25 cellular contexts compared by ENCODE assay signal in the genomic region with DNA sequence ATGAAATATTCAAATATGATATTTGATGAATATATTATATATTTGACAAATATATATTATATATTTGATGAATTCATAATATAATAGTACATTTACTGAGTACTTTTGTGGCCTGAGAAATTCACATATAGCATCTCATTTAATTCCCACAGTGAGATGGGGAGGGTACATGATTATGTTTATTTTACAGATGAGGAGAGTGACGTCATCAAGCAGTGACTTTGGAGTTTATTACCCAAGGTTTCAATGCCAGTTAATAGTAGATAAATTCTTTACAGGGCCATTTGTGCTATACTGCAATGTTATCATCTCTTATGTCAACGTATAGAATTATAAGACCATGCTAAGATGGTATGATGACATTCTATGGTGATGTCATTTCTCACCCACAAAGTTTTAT.
DNase-seq lines count a peak whose midpoint lies in the region; ATAC-seq, FAIRE-seq and TF ChIP-seq lines count a peak whose summit lies in the region.
"Had no signal": no experiment of that assay in that cellular context is flagged by ENCODE, and none has a peak within 500 bp of the region (broad histone marks: within the 10 kb centered on the region; RNA-seq: fewer than 3 reads in every experiment).

No MANE protein-coding gene starts in this region.

- DNase-seq in HepG2 (ENCODE audit: low spot score) (no peak), right lobe of liver (no peak), GM12878 (ENCODE audit: low read depth, low spot score) (no peak), sigmoid colon (no peak), SHP77 (lab: John Stamatoyannopoulos, UW) (no peak), NCI-H1694 (lab: John Stamatoyannopoulos, UW) (no peak)
- DNase-seq: 8988T; ACHN; AML-193; BE2C; CD4-positive, alpha-beta T cell; CD8-positive, alpha-beta memory T cell; DMS 273 treated with DMSO at 0.1 percent for 48 hours; DMS79; EL; GDM1; H9; HFFc6 had no signal

- BruUV-seq in HepG2 (replicated peaks; lab: Mats Ljungman, UMichigan) (no TSS peak), GM12878 (replicated peaks; lab: Mats Ljungman, UMichigan) (no TSS peak)

- TF ChIP-seq CTCF in HepG2 (CRISPR knock-in tag; IDR thresholded peaks at IDR 0.05) (no peak), right lobe of liver (IDR thresholded peaks at IDR 0.05) (no peak), GM12878 (IDR thresholded peaks at IDR 0.05 in 2 of 3, conservative IDR thresholded peaks at IDR 0.05 in 1 of 3; ENCODE audit: control insufficient read depth in 2 of 3, extremely low read depth in 1 of 3, insufficient read depth in 1 of 3, low read depth in 3 of 3, low read length in 3 of 3) (no peak), sigmoid colon (IDR thresholded peaks at IDR 0.05) (no peak)

- POLR2A ChIA-PET in HepG2 (lab: Yijun Ruan, JAX) (no interaction called here), GM12878 (lab: Charles Lee) (no interaction called here)

- H3K9me3 ChIP-seq in HepG2 (ENCODE audit: low read length) (no peaks in the 10 kb centered on the region), right lobe of liver (no peaks in the 10 kb centered on the region), GM12878 (replicated peaks; ENCODE audit: control insufficient read depth, insufficient read depth, low read length) (no peaks in the 10 kb centered on the region), sigmoid colon (no peaks in the 10 kb centered on the region)
- H3K9me3 ChIP-seq: A549; BE2C; BLaER1 treated with 17β-estradiol and CSF1 and Interleukin-3, amounts not matched to agents 10 nM and 100 nM had no signal

- no peaks in the 10 kb centered on the region for H4K20me1 ChIP-seq in HepG2 (ENCODE audit: insufficient read depth, low read length)
- no peaks in the 10 kb centered on the region for H4K20me1 ChIP-seq in GM12878 (ENCODE audit: control insufficient read depth, insufficient read depth)
- H4K20me1 ChIP-seq: BLaER1 treated with 17β-estradiol and CSF1 and Interleukin-3, amounts not matched to agents 10 nM and 100 nM had no signal

- 21% methylated on average over 2 of the region's 2 CpGs for WGBS in HepG2 (ENCODE audit: low lambda C conversion rate)
- WGBS in right lobe of liver (ENCODE audit: insufficient coverage, low coverage, low lambda C conversion rate, missing lambda C conversion rate), result 58% methylated on average over 2 of the region's 2 CpGs
- 68% methylated on average over 2 of the region's 2 CpGs for WGBS in GM12878 (ENCODE audit: insufficient coverage, insufficient replicate concordance, low lambda C conversion rate, missing lambda C conversion rate)
- WGBS in sigmoid colon, 2 donors, result 64 to 76% methylated on average over 2 of the region's 2 CpGs

- H3K4me2 ChIP-seq in HepG2 (ENCODE audit: low read depth, low read length) (no peak overlapping the region), GM12878 (ENCODE audit: control insufficient read depth, insufficient read depth) (no peak overlapping the region)
- H3K4me2 ChIP-seq: A549, GM23338 had no signal

- no peak for ATAC-seq in HepG2
- no peak for ATAC-seq in right lobe of liver
- no peak for ATAC-seq in GM12878
- ATAC-seq: A549, GM23338, HCT116 had no signal

- H3K4me1 ChIP-seq in HepG2 (ENCODE audit: insufficient read depth, low read length) (no peaks in the 10 kb centered on the region), right lobe of liver (no peaks in the 10 kb centered on the region), GM12878 (ENCODE audit: control insufficient read depth, insufficient read depth, low read length) (no peaks in the 10 kb centered on the region), sigmoid colon (peaks cover 0 to 38% (median 31%) of the 10 kb centered on the region in 4 donors)
- H3K4me1 ChIP-seq: A549, BE2C had no signal

- no peaks in the 10 kb centered on the region for H3K36me3 ChIP-seq in HepG2 (replicated peaks in 1 of 2; ENCODE audit: control insufficient read depth in 1 of 2, insufficient read depth in 2 of 2, low read length in 2 of 2)
- H3K36me3 ChIP-seq in right lobe of liver, result no peaks in the 10 kb centered on the region
- H3K36me3 ChIP-seq in GM12878 (ENCODE audit: control insufficient read depth in 2 of 2, insufficient read depth in 2 of 2, low read length in 1 of 2), result no peaks in the 10 kb centered on the region
- H3K36me3 ChIP-seq in sigmoid colon, result no peaks in the 10 kb centered on the region
- H3K36me3 ChIP-seq: BE2C; BLaER1 treated with 17β-estradiol and CSF1 and Interleukin-3, amounts not matched to agents 10 nM and 100 nM had no signal

- CTCF ChIA-PET in HepG2 (lab: Yijun Ruan, JAX; ENCODE audit: low intra/inter-chr PET ratio, low total read pairs), result no interaction called here
- CTCF ChIA-PET in GM12878 (lab: Yijun Ruan, JAX), result interaction anchor here (0.8 kb wide), 1 partner anchor 11 kb away, joined by 3 read pairs; no protein-coding TSS in a partner anchor

- no peak overlapping the region for H3K4me3 ChIP-seq in HepG2 (replicated peaks in 1 of 3; ENCODE audit: insufficient read depth in 1 of 3, low read depth in 2 of 3, low read length in 3 of 3)
- no peak overlapping the region for H3K4me3 ChIP-seq in right lobe of liver
- H3K4me3 ChIP-seq in GM12878, result no peak overlapping the region
- H3K4me3 ChIP-seq in sigmoid colon, result no peak overlapping the region
- H3K4me3 ChIP-seq: A549; BLaER1 treated with 17β-estradiol and CSF1 and Interleukin-3, amounts not matched to agents 10 nM and 100 nM; GM23338 had no signal

- no peaks in the 10 kb centered on the region for H3K79me2 ChIP-seq in HepG2 (ENCODE audit: insufficient read depth, low read length)
- no peaks in the 10 kb centered on the region for H3K79me2 ChIP-seq in GM12878 (ENCODE audit: control insufficient read depth, insufficient read depth, low read length)

- H3K27me3 ChIP-seq in HepG2 (ENCODE audit: control insufficient read depth in 1 of 2, insufficient read depth in 2 of 2, low read length in 2 of 2) (no peaks in the 10 kb centered on the region), right lobe of liver (no peaks in the 10 kb centered on the region), GM12878 (replicated peaks in 1 of 2; ENCODE audit: control insufficient read depth in 2 of 2, insufficient read depth in 2 of 2, low read length in 1 of 2) (no peaks in the 10 kb centered on the region), sigmoid colon (no peaks in the 10 kb centered on the region)
- H3K27me3 ChIP-seq: BE2C; BLaER1 treated with 17β-estradiol and CSF1 and Interleukin-3, amounts not matched to agents 10 nM and 100 nM had no signal

- H3K9ac ChIP-seq in HepG2 (ENCODE audit: insufficient read depth, low read depth, low read length) (no peak overlapping the region), GM12878 (ENCODE audit: control insufficient read depth, insufficient read depth, low read length) (no peak overlapping the region)
- H3K9ac ChIP-seq: BLaER1 treated with 17β-estradiol and CSF1 and Interleukin-3, amounts not matched to agents 10 nM and 100 nM had no signal

- in situ Hi-C loops in HepG2 (cut with HindIII; ENCODE audit: extremely low pct_ligation_motif_present, low pct_unique_long_range_greater_than_20kb), result no loop called here
- in situ Hi-C loops in GM12878 (cut with MboI), result no loop called here

- RAD21 ChIA-PET in GM12878 (lab: Charles Lee; ENCODE audit: unreplicated experiment), result no interaction called here

- no peak for TF ChIP-seq EP300 in HepG2 (IDR thresholded peaks at IDR 0.05; ENCODE audit: low read depth in 2 of 2, low read length in 2 of 2)
- no peak for TF ChIP-seq EP300 in HepG2 (CRISPR knock-in tag; IDR thresholded peaks at IDR 0.05; ENCODE audit: borderline replicate concordance)
- no peak for TF ChIP-seq EP300 in GM12878 (IDR thresholded peaks at IDR 0.05; ENCODE audit: borderline replicate concordance in 1 of 2, control insufficient read depth in 1 of 2, low read depth in 2 of 2, low read length in 2 of 2)
- no peak for TF ChIP-seq EP300 in sigmoid colon (IDR thresholded peaks at IDR 0.05)

- TF ChIP-seq POLR2A in HepG2 (IDR thresholded peaks at IDR 0.05; ENCODE audit: insufficient read depth in 1 of 2, low read depth in 2 of 2, low read length in 2 of 2) (no peak), right lobe of liver (IDR thresholded peaks at IDR 0.05) (no peak), GM12878 (IDR thresholded peaks at IDR 0.05; ENCODE audit: low read depth, low read length) (no peak), sigmoid colon (IDR thresholded peaks at IDR 0.05) (no peak)

- TF ChIP-seq RAD21 in HepG2 (CRISPR knock-in tag; IDR thresholded peaks at IDR 0.05) (no peak), GM12878 (IDR thresholded peaks at IDR 0.05; ENCODE audit: insufficient read depth, low read depth, low read length) (no peak)

- no peak for FAIRE-seq in HepG2 (lab: Jason Lieb, UNC)
- FAIRE-seq in GM12878 (lab: Jason Lieb, UNC), result no peak
- FAIRE-seq: A549, D721Med, GM12891, GM18507 had no signal

- H3K27ac ChIP-seq in HepG2 (ENCODE audit: extremely low read length, insufficient read depth, low read length) (no peak overlapping the region), right lobe of liver (no peak overlapping the region), GM12878 (ENCODE audit: control insufficient read depth, insufficient read depth) (no peak overlapping the region), sigmoid colon (peak overlapping the region in 3 of 4 donors; percentile 61 to 80 (median 74))
- H3K27ac ChIP-seq: A549; BLaER1 treated with 17β-estradiol and CSF1 and Interleukin-3, amounts not matched to agents 10 nM and 100 nM had no signal

- intact Hi-C loops in HepG2 (cut with micrococcal nuclease; ENCODE audit: unreplicated experiment), result no loop called here
- intact Hi-C loops in right lobe of liver (cut with DNase I), result no loop called here
- intact Hi-C loops in GM12878 (cut with micrococcal nuclease; ENCODE audit: unreplicated experiment), result no loop called here
- intact Hi-C loops in sigmoid colon (cut with DNase I), result no loop called here

- SMC1A ChIA-PET in GM12878 (lab: Charles Lee; ENCODE audit: uncharacterized antibody, unreplicated experiment), result no interaction called here

- H2AFZ ChIP-seq in HepG2 (ENCODE audit: low read length), result no peak overlapping the region
- no peak overlapping the region for H2AFZ ChIP-seq in GM12878 (ENCODE audit: control insufficient read depth, low read depth, low read length)
- H2AFZ ChIP-seq: GM23338 had no signal

TF ChIP-seq in HepG2, 621 proteins besides CTCF, POLR2A, EP300 and RAD21 (continues in another document):
- TF ChIP-seq CREB1 (IDR thresholded peaks at IDR 0.05) (peak; percentile 97), CREB1 (CRISPR knock-in tag; IDR thresholded peaks at IDR 0.05) (no peak), NFE2L2 (IDR thresholded peaks at IDR 0.05; ENCODE audit: low read length) (no peak), POLR2AphosphoS2 (IDR thresholded peaks at IDR 0.05; ENCODE audit: low read depth, low read length) (no peak), STAT5B (CRISPR knock-in tag; IDR thresholded peaks at IDR 0.05) (no peak), ZNF816 (CRISPR knock-in tag; IDR thresholded peaks at IDR 0.05; ENCODE audit: borderline replicate concordance) (no peak)

TF ChIP-seq in GM12878, 131 proteins besides CTCF, POLR2A, EP300 and RAD21:
- TF ChIP-seq SUPT20H (IDR thresholded peaks at IDR 0.05; ENCODE audit: borderline replicate concordance, control insufficient read depth, low read depth, low read length) (no peak), SMAD1 (IDR thresholded peaks at IDR 0.05; ENCODE audit: low read depth, partially characterized antibody) (no peak), ATF7 (IDR thresholded peaks at IDR 0.05; ENCODE audit: low read depth) (peak; percentile 36; the same call in 1 of the 2 replicates)
TF ChIP-seq in GM12878: peak in this region for 1.

Comparison
In these comparisons a context has a peak if more than half of its experiments do, and no peak if none do; other contexts are left out.
1. H3K27ac ChIP-seq: peak in sigmoid colon (3 of 4); none in HepG2 (single experiment), right lobe of liver (0 of 3) and GM12878 (single experiment).